1 cellular context compared by ENCODE assay signal in genomic region chr6:26130581-26131247, GRCh38.
TF ChIP-seq lines count a peak whose summit lies in the region.

No MANE protein-coding gene starts in this region.

TF ChIP-seq in GM23338, 12 proteins besides CTCF, POLR2A, EP300 and RAD21 (continued from another document):
- TF ChIP-seq, protein P1, sequence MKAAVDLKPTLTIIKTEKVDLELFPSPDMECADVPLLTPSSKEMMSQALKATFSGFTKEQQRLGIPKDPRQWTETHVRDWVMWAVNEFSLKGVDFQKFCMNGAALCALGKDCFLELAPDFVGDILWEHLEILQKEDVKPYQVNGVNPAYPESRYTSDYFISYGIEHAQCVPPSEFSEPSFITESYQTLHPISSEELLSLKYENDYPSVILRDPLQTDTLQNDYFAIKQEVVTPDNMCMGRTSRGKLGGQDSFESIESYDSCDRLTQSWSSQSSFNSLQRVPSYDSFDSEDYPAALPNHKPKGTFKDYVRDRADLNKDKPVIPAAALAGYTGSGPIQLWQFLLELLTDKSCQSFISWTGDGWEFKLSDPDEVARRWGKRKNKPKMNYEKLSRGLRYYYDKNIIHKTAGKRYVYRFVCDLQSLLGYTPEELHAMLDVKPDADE (IDR thresholded peaks at IDR 0.05), result no peak
- TF ChIP-seq ZNF462 (CRISPR knock-in tag; IDR thresholded peaks at IDR 0.05), result no peak
